Comparison of ENCODE assay signal across 8 cellular contexts in the genomic region with DNA sequence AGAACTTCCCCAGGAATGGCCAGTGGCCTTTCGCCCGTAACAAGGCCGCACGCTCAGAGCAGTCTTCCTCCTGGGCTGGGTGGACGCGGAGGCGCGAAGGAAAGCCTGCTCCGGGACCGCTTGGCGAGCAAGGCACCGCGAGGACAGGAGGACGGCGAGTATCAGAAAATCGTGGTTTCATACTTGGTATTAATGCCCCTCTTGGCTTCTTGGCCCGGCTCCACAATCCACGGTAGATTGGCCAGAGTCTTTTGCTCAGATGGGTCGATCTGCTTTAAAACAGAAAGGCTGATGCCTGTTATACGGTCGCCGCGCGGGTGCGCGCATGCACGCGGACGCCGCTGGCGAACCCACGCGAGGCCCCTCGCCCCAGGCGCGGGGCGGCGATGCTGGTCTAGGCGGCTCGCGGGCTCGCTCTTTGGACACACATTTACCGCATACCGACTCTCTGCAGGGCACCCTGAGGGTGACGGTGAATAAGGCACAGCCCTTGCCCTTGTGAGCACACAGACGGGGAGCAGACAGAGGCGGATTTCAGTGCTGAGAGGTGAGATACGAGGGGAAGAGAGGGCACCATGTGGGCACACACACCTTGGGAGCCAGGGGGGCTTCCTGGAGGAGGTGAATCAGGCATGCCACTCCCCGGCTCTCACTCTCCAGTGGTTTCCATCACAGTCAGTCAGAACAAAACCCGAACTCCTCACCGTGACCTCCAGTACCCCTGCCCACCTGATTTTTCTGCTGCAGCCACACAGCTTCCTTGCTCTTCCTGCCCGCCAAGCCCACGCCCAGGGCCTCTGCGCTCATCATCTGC.
A peak's percentile ranks its signal among the peaks of the same experiment; 100 is the strongest.
DNase-seq lines count a peak whose midpoint lies in the region; ATAC-seq and TF ChIP-seq lines count a peak whose summit lies in the region.

No MANE protein-coding gene starts in this region.

- TF ChIP-seq CTCF in WI38 (IDR thresholded peaks at IDR 0.05; ENCODE audit: low read depth, low read length) (no peak), endothelial cell (IDR thresholded peaks at IDR 0.05; ENCODE audit: unreplicated experiment) (no peak)

- no peak overlapping the region for H3K4me3 Mint-ChIP-seq in endothelial cell (ENCODE audit: unreplicated experiment)
- peak overlapping the region; percentile 57 to 87 (median 74) for H3K4me3 Mint-ChIP-seq in naive thymus-derived CD8-positive, alpha-beta T cell

- no peaks in the 10 kb centered on the region for H3K36me3 Mint-ChIP-seq in endothelial cell (ENCODE audit: low read depth, unreplicated experiment)
- no peaks in the 10 kb centered on the region for H3K36me3 Mint-ChIP-seq in naive thymus-derived CD8-positive, alpha-beta T cell

- POLR2A ChIA-PET in naive thymus-derived CD8-positive, alpha-beta T cell (lab: Charles Lee) = no interaction called here

- ATAC-seq in GM21360 (IDR thresholded peaks at IDR 0.05; ENCODE audit: unreplicated experiment) = peak; percentile 53
- ATAC-seq in naive thymus-derived CD8-positive, alpha-beta T cell = peak in 1 of 2 donors; percentile 30

- H3K4me3 ChIP-seq in WI38 (ENCODE audit: low read depth, low read length) = peak overlapping the region; percentile 57

- H3K27me3 Mint-ChIP-seq in endothelial cell (ENCODE audit: unreplicated experiment) = peaks cover 12% of the 10 kb centered on the region
- peaks cover 18 to 61% (median 45%) of the 10 kb centered on the region in 5 donors for H3K27me3 Mint-ChIP-seq in naive thymus-derived CD8-positive, alpha-beta T cell

- H3K9me3 Mint-ChIP-seq in endothelial cell (ENCODE audit: unreplicated experiment) = no peaks in the 10 kb centered on the region
- peaks cover 0 to 1% (median 0%) of the 10 kb centered on the region in 9 donors for H3K9me3 Mint-ChIP-seq in naive thymus-derived CD8-positive, alpha-beta T cell

- no peak overlapping the region for H3K27ac Mint-ChIP-seq in endothelial cell (ENCODE audit: unreplicated experiment)
- H3K27ac Mint-ChIP-seq in naive thymus-derived CD8-positive, alpha-beta T cell = no peak overlapping the region

- peaks cover 13% of the 10 kb centered on the region for H3K4me1 Mint-ChIP-seq in endothelial cell (ENCODE audit: unreplicated experiment)
- peaks cover 7 to 9% (median 8%) of the 10 kb centered on the region in 4 donors for H3K4me1 Mint-ChIP-seq in naive thymus-derived CD8-positive, alpha-beta T cell

- DNase-seq in AG08395 (ENCODE audit: low spot score) (peak; percentile 9), endothelial cell (ENCODE audit: low spot score) (peak; percentile 43), NCI-H1092 treated with DMSO at 0.1 percent for 48 hours (lab: John Stamatoyannopoulos, UW) (no peak), UCSD-AML1 (lab: John Stamatoyannopoulos, UW; ENCODE audit: unreplicated experiment) (no peak), activated gamma-delta T cell (lab: John Stamatoyannopoulos, UW) (no peak)
- no peak for DNase-seq in naive thymus-derived CD8-positive, alpha-beta T cell

Comparison
In these comparisons a context has a peak if more than half of its experiments do, and no peak if none do; other contexts are left out.
1. DNase-seq: peak in AG08395 (single experiment) and endothelial cell (single experiment); none in naive thymus-derived CD8-positive, alpha-beta T cell (0 of 10), NCI-H1092 treated with DMSO at 0.1 percent for 48 hours (single experiment), UCSD-AML1 (single experiment) and activated gamma-delta T cell (single experiment).